In genomic region chr19:47120461-47120860, GRCh38 we compare ENCODE assay signal across 22 cellular contexts. TPM values are rescaled to one million over a fixed set of nuclear protein-coding genes. Genes with fewer than 3 reads are reported as not detected.
DNase-seq lines count a peak whose midpoint lies in the region; ATAC-seq and TF ChIP-seq lines count a peak whose summit lies in the region.
"Had no signal": no experiment of that assay in that cellular context is flagged by ENCODE, and none has a peak within 500 bp of the region (broad histone marks: within the 10 kb centered on the region; RNA-seq: fewer than 3 reads in every experiment).

No MANE protein-coding gene starts in this region.

- no peak overlapping the region for H3K56ac ChIP-seq in IMR-90 (ENCODE audit: extremely low read depth, insufficient read depth, low read length)

- peak overlapping the region; percentile 54 for H2BK5ac ChIP-seq in IMR-90 (ENCODE audit: low read depth, low read length, poor library complexity, severe bottlenecking)

- TF ChIP-seq CTCF in IMR-90 (conservative IDR thresholded peaks at IDR 0.05; ENCODE audit: low read depth, low read length) (no peak), chondrocyte (IDR thresholded peaks at IDR 0.05) (no peak), mesothelial cell of epicardium (IDR thresholded peaks at IDR 0.05; ENCODE audit: unreplicated experiment) (no peak)

- no peak overlapping the region for H4K91ac ChIP-seq in IMR-90 (ENCODE audit: insufficient read depth, low read depth, low read length)

- H2BK15ac ChIP-seq in IMR-90 (ENCODE audit: low read depth, low read length) = peak overlapping the region; percentile 83; the same call in 2 of the 3 replicates

- H3K27ac ChIP-seq in IMR-90 (ENCODE audit: insufficient read depth, low read length) = no peak overlapping the region
- H3K27ac ChIP-seq: 22Rv1, HL-60, SJCRH30 had no signal

- no peaks in the 10 kb centered on the region for H3K27me3 Mint-ChIP-seq in activated naive CD4-positive, alpha-beta T cell treated with anti-CD3 and anti-CD28 coated beads for 36 hours (ENCODE audit: low read depth)
- peaks cover 16% of the 10 kb centered on the region for H3K27me3 Mint-ChIP-seq in activated naive CD4-positive, alpha-beta T cell treated with anti-CD3 and anti-CD28 coated beads, Interleukin-2, amount 10 ng/mL, durations not matched to agents 7 days and 5 days
- H3K27me3 Mint-ChIP-seq in chondrocyte (ENCODE audit: low read depth) = no peaks in the 10 kb centered on the region
- H3K27me3 Mint-ChIP-seq in mesothelial cell of epicardium (ENCODE audit: low read depth) = no peaks in the 10 kb centered on the region

- WGBS in IMR-90 (ENCODE audit: extremely low coverage in 2 of 2, insufficient read length in 1 of 2), 2 experiments = no CpG with 5 or more reads among the region's 1 CpG

- H3K4me2 ChIP-seq in IMR-90 (ENCODE audit: low read depth, low read length) = no peak overlapping the region

- peak overlapping the region; percentile 38 for H2BK20ac ChIP-seq in IMR-90 (ENCODE audit: low read depth, low read length)

- peaks cover 5% of the 10 kb centered on the region for H3K4me1 ChIP-seq in IMR-90 (ENCODE audit: control insufficient read depth, insufficient read depth, low read length)

- peak overlapping the region; percentile 56 for H3K4ac ChIP-seq in IMR-90 (ENCODE audit: low read depth, low read length)

- H3K9me1 ChIP-seq in IMR-90 (ENCODE audit: insufficient read depth, low read length) = 0 out of 2 replicates have a peak, but pooled peaks cover 3% of the 10 kb centered on the region

- intact Hi-C loops in activated naive CD4-positive, alpha-beta T cell treated with anti-CD3 and anti-CD28 coated beads for 36 hours (cut with micrococcal nuclease) = no loop called here
- intact Hi-C loops in IMR-90 (cut with micrococcal nuclease) = no loop called here

- H2AK5ac ChIP-seq in IMR-90 (ENCODE audit: low read depth, low read length) = peak overlapping the region; percentile 56

- TF ChIP-seq POLR2A in IMR-90 (IDR thresholded peaks at IDR 0.05; ENCODE audit: low read depth, low read length) = no peak

- CTCF ChIA-PET in activated naive CD4-positive, alpha-beta T cell treated with anti-CD3 and anti-CD28 coated beads for 36 hours (lab: Charles Lee) = interaction anchor here (1.2 to 2.6 kb wide), 4 partner anchors 41 to 187 kb away, joined by 3 to 9 read pairs (median 5); no protein-coding TSS in a partner anchor
- CTCF ChIA-PET in activated naive CD4-positive, alpha-beta T cell treated with anti-CD3 and anti-CD28 coated beads, Interleukin-2, amount 10 ng/mL, durations not matched to agents 7 days and 5 days (lab: Charles Lee) = interaction anchor here (0.6 to 4.7 kb wide), 3 partner anchors 11 to 108 kb away, joined by 3 to 42 read pairs (median 3); no protein-coding TSS in a partner anchor
- CTCF ChIA-PET in IMR-90 (lab: Yijun Ruan, JAX) = no interaction called here

- H3K23ac ChIP-seq in IMR-90 (ENCODE audit: low read depth, low read length) = peak overlapping the region; percentile 50; the same call in 1 of the 2 replicates

- ATAC-seq in IMR-90 (ENCODE audit: low read depth) (no peak), HG03196 (IDR thresholded peaks at IDR 0.05; ENCODE audit: unreplicated experiment) (no peak)

- H3K27me3 ChIP-seq in IMR-90 (ENCODE audit: control insufficient read depth, insufficient read depth, low read length) = no peaks in the 10 kb centered on the region
- H3K27me3 ChIP-seq: SJCRH30 had no signal

- BruUV-seq in IMR-90 (replicated peaks; lab: Mats Ljungman, UMichigan) = no TSS peak

- no peaks in the 10 kb centered on the region; a peak in 1 of 4 replicates for H3K79me1 ChIP-seq in IMR-90 (ENCODE audit: low read depth in 1 of 2, low read length in 2 of 2)

- H3K14ac ChIP-seq in IMR-90 (replicated peaks; ENCODE audit: low read depth, low read length) = peak overlapping the region; percentile 65; the same call in 1 of the 2 replicates

- no peaks in the 10 kb centered on the region for H4K20me1 ChIP-seq in IMR-90 (ENCODE audit: insufficient read depth, low read length)

- H3K27ac Mint-ChIP-seq in activated naive CD4-positive, alpha-beta T cell treated with anti-CD3 and anti-CD28 coated beads for 36 hours = peak overlapping the region; percentile 19
- no peak overlapping the region for H3K27ac Mint-ChIP-seq in activated naive CD4-positive, alpha-beta T cell treated with anti-CD3 and anti-CD28 coated beads, Interleukin-2, amount 10 ng/mL, durations not matched to agents 7 days and 5 days
- H3K27ac Mint-ChIP-seq in chondrocyte (ENCODE audit: unreplicated experiment) (peak overlapping the region; percentile 28), mesothelial cell of epicardium (peak overlapping the region; percentile 71)

- H3K9ac ChIP-seq in IMR-90 (ENCODE audit: low read depth, low read length) = no peak overlapping the region

- dilution Hi-C loops in IMR-90 (cut with HindIII; ENCODE audit: low sequenced_read_pairs, unreplicated experiment) = no loop called here

- no peak overlapping the region for H2AK9ac ChIP-seq in IMR-90 (replicated peaks; ENCODE audit: low read depth, low read length, poor library complexity)

- no peaks in the 10 kb centered on the region for H3K36me3 ChIP-seq in IMR-90 (ENCODE audit: control insufficient read depth, insufficient read depth, low read length)
- H3K36me3 ChIP-seq: SJCRH30 had no signal

- no peaks in the 10 kb centered on the region for H3K9me3 ChIP-seq in IMR-90 (ENCODE audit: control insufficient read depth, insufficient read depth, low read length)
- H3K9me3 ChIP-seq: SJCRH30 had no signal

- no peak for DNase-seq in activated naive CD4-positive, alpha-beta T cell treated with anti-CD3 and anti-CD28 coated beads for 36 hours
- DNase-seq in activated naive CD4-positive, alpha-beta T cell treated with anti-CD3 and anti-CD28 coated beads, Interleukin-2, amount 10 ng/mL, durations not matched to agents 7 days and 5 days = no peak
- DNase-seq in IMR-90 (no peak), chondrocyte (ENCODE audit: low spot score) (no peak), mesothelial cell of epicardium (ENCODE audit: low spot score in 2 of 2, unreplicated experiment in 2 of 2) (no peak), mesenteric fat pad (ENCODE audit: low spot score) (no peak)
- no peak for DNase-seq in stimulated activated CD4-positive, alpha-beta T cell treated with anti-CD3 and anti-CD28 coated beads, Interleukin-15, amount 100 ng/mL, for 24 hours
- DNase-seq: ACHN, Calu3, GOT3, HCEC 1CT, Kasumi-1, NCI-H1092 treated with DMSO at 0.1 percent for 48 hours, NCI-H1436, NCI-H1930, NCI-H2107, NCI-H524 treated with DMSO at 0.1 percent for 48 hours, NCI-H774, SJCRH30 had no signal

- H3K4me3 ChIP-seq in IMR-90 (ENCODE audit: insufficient read depth, low read depth, low read length) = no peak overlapping the region
- H3K4me3 ChIP-seq: SJCRH30 had no signal

- POLR2A ChIA-PET in IMR-90 (lab: Charles Lee; ENCODE audit: unreplicated experiment) = no interaction called here

- no peaks in the 10 kb centered on the region for H3K36me3 Mint-ChIP-seq in activated naive CD4-positive, alpha-beta T cell treated with anti-CD3 and anti-CD28 coated beads for 36 hours (ENCODE audit: low read depth)
- H3K36me3 Mint-ChIP-seq in activated naive CD4-positive, alpha-beta T cell treated with anti-CD3 and anti-CD28 coated beads, Interleukin-2, amount 10 ng/mL, durations not matched to agents 7 days and 5 days = no peaks in the 10 kb centered on the region
- no peaks in the 10 kb centered on the region for H3K36me3 Mint-ChIP-seq in chondrocyte (ENCODE audit: low read depth)
- no peaks in the 10 kb centered on the region for H3K36me3 Mint-ChIP-seq in mesothelial cell of epicardium

- H3K9me3 Mint-ChIP-seq in activated naive CD4-positive, alpha-beta T cell treated with anti-CD3 and anti-CD28 coated beads for 36 hours = no peaks in the 10 kb centered on the region
- H3K9me3 Mint-ChIP-seq in activated naive CD4-positive, alpha-beta T cell treated with anti-CD3 and anti-CD28 coated beads, Interleukin-2, amount 10 ng/mL, durations not matched to agents 7 days and 5 days = no peaks in the 10 kb centered on the region
- H3K9me3 Mint-ChIP-seq in chondrocyte (ENCODE audit: low read depth) = no peaks in the 10 kb centered on the region
- H3K9me3 Mint-ChIP-seq in mesothelial cell of epicardium = no peaks in the 10 kb centered on the region

- H3K4me1 Mint-ChIP-seq in activated naive CD4-positive, alpha-beta T cell treated with anti-CD3 and anti-CD28 coated beads for 36 hours (ENCODE audit: low read depth) = peaks cover 5% of the 10 kb centered on the region
- peaks cover 7% of the 10 kb centered on the region for H3K4me1 Mint-ChIP-seq in activated naive CD4-positive, alpha-beta T cell treated with anti-CD3 and anti-CD28 coated beads, Interleukin-2, amount 10 ng/mL, durations not matched to agents 7 days and 5 days
- H3K4me1 Mint-ChIP-seq in chondrocyte (ENCODE audit: low read depth) (peaks cover 17% of the 10 kb centered on the region), mesothelial cell of epicardium (peaks cover 14% of the 10 kb centered on the region)

- H2BK120ac ChIP-seq in IMR-90 (ENCODE audit: low read depth, low read length) = no peak overlapping the region

- no peak overlapping the region for H3K4me3 Mint-ChIP-seq in activated naive CD4-positive, alpha-beta T cell treated with anti-CD3 and anti-CD28 coated beads for 36 hours
- H3K4me3 Mint-ChIP-seq in activated naive CD4-positive, alpha-beta T cell treated with anti-CD3 and anti-CD28 coated beads, Interleukin-2, amount 10 ng/mL, durations not matched to agents 7 days and 5 days = no peak overlapping the region
- H3K4me3 Mint-ChIP-seq in chondrocyte (ENCODE audit: unreplicated experiment) = no peak overlapping the region
- H3K4me3 Mint-ChIP-seq in mesothelial cell of epicardium = no peak overlapping the region

- no peak overlapping the region for H3K18ac ChIP-seq in IMR-90 (ENCODE audit: low read depth, low read length)

- in situ Hi-C loops in IMR-90 (cut with MboI; ENCODE audit: low sequenced_read_pairs) = loop anchor here (10.0 kb wide), 1 partner anchor 106 kb away; the partner anchor contains the start of gene NPAS1

- H2AFZ ChIP-seq in IMR-90 (replicated peaks; ENCODE audit: low read length, poor library complexity) = no peak overlapping the region

- no peak overlapping the region for H4K5ac ChIP-seq in IMR-90 (ENCODE audit: low read depth, low read length)

- 0 out of 4 replicates have a peak overlapping the region, but pooled peaks of 1 of the 2 experiments have one; percentile 28 for H4K8ac ChIP-seq in IMR-90 (ENCODE audit: low read depth in 2 of 2, low read length in 2 of 2)

- TF ChIP-seq RAD21 in IMR-90 (IDR thresholded peaks at IDR 0.05; ENCODE audit: low read length) = no peak

RNA-seq across cellular contexts. Expression of gene ZC3H4, which starts 6.9 kb away (rescaled TPM):
- total RNA-seq in activated naive CD4-positive, alpha-beta T cell treated with anti-CD3 and anti-CD28 coated beads for 36 hours = 10 to 100 TPM; 46.0 to 48.8 TPM
- 3.9 and 5.3 TPM in 2 replicates for total RNA-seq in IMR-90 (2012; rRNA removed)
- 8.9 and 9.3 TPM in 2 replicates for polyA plus RNA-seq in IMR-90 (2012; rRNA removed)
- 5.1 and 5.9 TPM in 2 replicates for polyA plus RNA-seq in IMR-90 (2012; cell fraction: cytosol; rRNA removed)
- 8.7 and 14.9 TPM in 2 replicates for polyA plus RNA-seq in IMR-90 (2012; cell fraction: nucleus; rRNA removed; ENCODE audit: low replicate concordance)
- 43.5 to 54.2 TPM (median 46.2 TPM) in 3 replicates for total RNA-seq in chondrocyte
- 65.3 to 68.7 TPM (median 67.9 TPM) in 3 replicates for total RNA-seq in mesothelial cell of epicardium
- total RNA-seq in mesenteric fat pad = 30.2 TPM

RNA-seq across cellular contexts. Expression of gene SAE1, which starts 10.2 kb away (rescaled TPM):
- total RNA-seq in activated naive CD4-positive, alpha-beta T cell treated with anti-CD3 and anti-CD28 coated beads for 36 hours = 100 to 1,000 TPM; 160 to 161 TPM
- 184 and 192 TPM in 2 replicates for total RNA-seq in IMR-90 (2012; rRNA removed)
- polyA plus RNA-seq in IMR-90 (2012; rRNA removed) = 137 and 165 TPM in 2 replicates
- polyA plus RNA-seq in IMR-90 (2012; cell fraction: cytosol; rRNA removed) = 96.8 and 106 TPM in 2 replicates
- polyA plus RNA-seq in IMR-90 (2012; cell fraction: nucleus; rRNA removed; ENCODE audit: low replicate concordance) = 45.0 and 63.3 TPM in 2 replicates
- total RNA-seq in chondrocyte = 91.2 to 107 TPM (median 95.7 TPM) in 3 replicates
- total RNA-seq in mesothelial cell of epicardium = 137 to 141 TPM (median 138 TPM) in 3 replicates
- 59.3 TPM for total RNA-seq in mesenteric fat pad
